ENCODE assay signal across 10 cellular contexts in the genomic region with DNA sequence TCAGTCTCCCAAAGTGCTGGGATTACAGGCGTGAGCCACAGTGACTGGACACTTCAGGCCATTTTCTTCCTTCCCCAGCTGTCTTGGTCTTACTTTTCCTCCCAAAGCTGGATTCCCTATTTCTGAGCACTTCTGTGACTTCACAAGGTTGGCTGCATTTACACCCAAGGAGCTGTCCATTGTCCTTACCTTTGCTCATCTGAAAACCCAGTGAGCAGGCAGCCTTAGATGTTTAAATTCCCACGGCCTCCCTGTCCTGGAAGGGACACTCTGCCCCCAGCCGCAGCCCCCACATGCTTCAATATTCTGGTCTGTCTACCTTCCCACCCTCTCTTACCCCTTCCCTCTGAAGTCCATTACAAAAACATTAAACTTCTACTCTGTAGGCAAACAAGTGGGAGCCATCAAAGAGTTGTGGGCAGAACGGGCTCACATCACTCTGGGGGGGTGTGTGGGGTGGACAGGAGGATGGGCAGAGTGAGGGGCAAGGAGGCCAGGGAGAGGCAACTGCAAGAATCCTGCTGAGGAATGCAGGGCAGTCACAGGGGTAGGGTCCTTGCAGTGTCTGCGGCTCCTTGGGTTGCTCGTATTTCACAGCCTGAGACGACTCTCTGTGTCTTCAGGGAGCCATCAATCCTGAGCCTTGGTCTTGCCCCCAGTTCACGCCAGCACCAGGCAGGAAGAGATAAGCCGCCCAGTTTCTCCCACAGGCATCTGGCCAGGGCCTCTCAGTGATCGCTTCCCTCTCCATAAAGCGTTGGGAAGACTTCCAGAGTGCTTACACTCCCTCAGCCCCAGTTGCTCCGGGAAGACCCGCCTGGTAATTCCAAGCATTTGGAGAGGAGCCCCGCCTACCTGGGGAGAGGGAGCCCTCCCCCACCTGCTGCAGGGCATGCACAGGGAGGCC.
DNase-seq lines count a peak whose midpoint lies in the region; ATAC-seq and TF ChIP-seq lines count a peak whose summit lies in the region.
"Had no signal": no experiment of that assay in that cellular context is flagged by ENCODE, and none has a peak within 500 bp of the region (broad histone marks: within the 10 kb centered on the region; RNA-seq: fewer than 3 reads in every experiment).

No MANE protein-coding gene starts in this region.

- H3K4me3 Mint-ChIP-seq in mesothelial cell of epicardium = no peak overlapping the region
- H3K4me3 Mint-ChIP-seq in T-helper 17 cell = no peak overlapping the region
- H3K4me3 Mint-ChIP-seq: activated T-cell treated with anti-CD3 and anti-CD28 coated beads, Interleukin-2, amount 50 U/mL, for 72 hours; stimulated activated naive B cell treated with anti-CD40 and anti-IgM and Interleukin-4, amounts not matched to agents 10 μg/mL and 1 μg/mL and 100 μg/mL, for 72 hours had no signal

- ATAC-seq in HG02885 (IDR thresholded peaks at IDR 0.05; ENCODE audit: poor library complexity, unreplicated experiment) (no peak), T-helper 17 cell (no peak)
- ATAC-seq: activated T-cell treated with anti-CD3 and anti-CD28 coated beads, Interleukin-2, amount 50 U/mL, for 72 hours; stimulated activated naive B cell treated with anti-CD40 and anti-IgM and Interleukin-4, amounts not matched to agents 10 μg/mL and 1 μg/mL and 100 μg/mL, for 72 hours had no signal

- H3K36me3 Mint-ChIP-seq in mesothelial cell of epicardium = peaks cover 12% of the 10 kb centered on the region
- peaks cover 14% of the 10 kb centered on the region for H3K36me3 Mint-ChIP-seq in T-helper 17 cell (ENCODE audit: low read depth)

- H3K4me1 Mint-ChIP-seq in mesothelial cell of epicardium = peaks cover 15% of the 10 kb centered on the region
- H3K4me1 Mint-ChIP-seq in T-helper 17 cell = peaks cover 16% of the 10 kb centered on the region

- H3K4me3 ChIP-seq in BE2C (ENCODE audit: low read depth, low read length) (peak overlapping the region; percentile 28), cardiac fibroblast (replicated peaks in 1 of 2; ENCODE audit: low read depth in 2 of 2, low read length in 2 of 2) (no peak overlapping the region)
- no peak overlapping the region for H3K4me3 ChIP-seq in effector memory CD4-positive, alpha-beta T cell (ENCODE audit: insufficient read depth, low read depth, low read length, poor library complexity, severe bottlenecking)

- H3K9me3 ChIP-seq in BE2C (no peaks in the 10 kb centered on the region), T-helper 17 cell (ENCODE audit: control insufficient read depth, low read length, poor library complexity, severe bottlenecking) (no peaks in the 10 kb centered on the region)
- H3K9me3 ChIP-seq in effector memory CD4-positive, alpha-beta T cell (ENCODE audit: control insufficient read depth, low read length) = no peaks in the 10 kb centered on the region

- H3K27ac ChIP-seq in effector memory CD4-positive, alpha-beta T cell (ENCODE audit: insufficient read depth, low read length, poor library complexity, severe bottlenecking) = no peak overlapping the region

- H3K9me3 Mint-ChIP-seq in mesothelial cell of epicardium = no peaks in the 10 kb centered on the region
- H3K9me3 Mint-ChIP-seq: activated T-cell treated with anti-CD3 and anti-CD28 coated beads, Interleukin-2, amount 50 U/mL, for 72 hours; stimulated activated naive B cell treated with anti-CD40 and anti-IgM and Interleukin-4, amounts not matched to agents 10 μg/mL and 1 μg/mL and 100 μg/mL, for 72 hours had no signal

- H3K27me3 Mint-ChIP-seq in mesothelial cell of epicardium (ENCODE audit: low read depth) = no peaks in the 10 kb centered on the region
- H3K27me3 Mint-ChIP-seq in T-helper 17 cell = no peaks in the 10 kb centered on the region
- H3K27me3 Mint-ChIP-seq: stimulated activated naive B cell treated with anti-CD40 and anti-IgM and Interleukin-4, amounts not matched to agents 10 μg/mL and 1 μg/mL and 100 μg/mL, for 72 hours had no signal

- TF ChIP-seq CTCF in BE2C (IDR thresholded peaks at IDR 0.05; ENCODE audit: low read depth, low read length) (no peak), cardiac fibroblast (IDR thresholded peaks at IDR 0.05; ENCODE audit: low read depth, low read length) (no peak), mesothelial cell of epicardium (IDR thresholded peaks at IDR 0.05; ENCODE audit: unreplicated experiment) (no peak)

- DNase-seq in BE2C = peak; percentile 76
- peak; percentile 74 for DNase-seq in NCI-H1092 (lab: John Stamatoyannopoulos, UW)
- peak; percentile 48 to 89 for DNase-seq in cardiac fibroblast (ENCODE audit: low read depth in 2 of 2)
- peak in 1 of 2 experiments; percentile 51 for DNase-seq in mesothelial cell of epicardium (ENCODE audit: low spot score in 2 of 2, unreplicated experiment in 2 of 2)
- DNase-seq in effector memory CD4-positive, alpha-beta T cell = no peak
- DNase-seq in activated CD4-positive, alpha-beta T cell treated with anti-CD3 and anti-CD28 coated beads for 48 hours = no peak
- DNase-seq in T-helper 17 cell = no peak
- DNase-seq: activated T-cell treated with anti-CD3 and anti-CD28 coated beads, Interleukin-2, amount 50 U/mL, for 72 hours; stimulated activated naive B cell treated with anti-CD40 and anti-IgM and Interleukin-4, amounts not matched to agents 10 μg/mL and 1 μg/mL and 100 μg/mL, for 72 hours had no signal

- H3K4me1 ChIP-seq in BE2C = peaks cover 9% of the 10 kb centered on the region
- no peaks in the 10 kb centered on the region for H3K4me1 ChIP-seq in effector memory CD4-positive, alpha-beta T cell (ENCODE audit: control insufficient read depth, insufficient read depth, low read length, poor library complexity, severe bottlenecking)

- no peaks in the 10 kb centered on the region for H3K27me3 ChIP-seq in BE2C
- no peaks in the 10 kb centered on the region for H3K27me3 ChIP-seq in effector memory CD4-positive, alpha-beta T cell (replicated peaks; ENCODE audit: control insufficient read depth, insufficient read depth, low read length, poor library complexity, severe bottlenecking)

- no peaks in the 10 kb centered on the region for H3K36me3 ChIP-seq in BE2C
- H3K36me3 ChIP-seq in effector memory CD4-positive, alpha-beta T cell (ENCODE audit: control insufficient read depth, insufficient read depth, low read length) = peaks cover 34% of the 10 kb centered on the region

- H3K27ac Mint-ChIP-seq in mesothelial cell of epicardium = peak overlapping the region; percentile 73
- H3K27ac Mint-ChIP-seq in T-helper 17 cell = no peak overlapping the region
- H3K27ac Mint-ChIP-seq: activated T-cell treated with anti-CD3 and anti-CD28 coated beads, Interleukin-2, amount 50 U/mL, for 72 hours; stimulated activated naive B cell treated with anti-CD40 and anti-IgM and Interleukin-4, amounts not matched to agents 10 μg/mL and 1 μg/mL and 100 μg/mL, for 72 hours had no signal

Comparison
In these comparisons a context has a peak if more than half of its experiments do, and no peak if none do; other contexts are left out.
1. DNase-seq: peak in BE2C (single experiment), NCI-H1092 (single experiment) and cardiac fibroblast (2 of 2); none in effector memory CD4-positive, alpha-beta T cell (0 of 3), activated CD4-positive, alpha-beta T cell treated with anti-CD3 and anti-CD28 coated beads for 48 hours (single experiment) and T-helper 17 cell (0 of 3).